In genomic region chr14:93430889-93431670, GRCh38 we compare ENCODE assay signal across 8 cellular contexts. TPM values are rescaled to one million over a fixed set of nuclear protein-coding genes. Genes with fewer than 3 reads are reported as not detected.
DNase-seq lines count a peak whose midpoint lies in the region; ATAC-seq and TF ChIP-seq lines count a peak whose summit lies in the region.

TSS of gene UNC79 (plus strand) at chr14:93430939. CDS start at chr14:93431030, 91 bp downstream.

- peaks cover 27% of the 10 kb centered on the region for H3K27me3 Mint-ChIP-seq in osteocyte (ENCODE audit: unreplicated experiment)

- H3K4me3 ChIP-seq in HAP-1, result no peak within 1 kb of the TSS; the same call in 1 of the 2 replicates
- H3K4me3 ChIP-seq in lower leg skin (ENCODE audit: low read depth, poor library complexity, severe bottlenecking), result no peak within 1 kb of the TSS

- 4 to 6% methylated on average over 30 to 35 of the region's 35 CpGs for WGBS in lower leg skin, 2 donors

- TF ChIP-seq CTCF in osteocyte (IDR thresholded peaks at IDR 0.05) (no peak), lower leg skin (IDR thresholded peaks at IDR 0.05) (no peak)

- H3K9me3 Mint-ChIP-seq in osteocyte (ENCODE audit: unreplicated experiment), result peaks cover 6% of the 10 kb centered on the region

- ATAC-seq in GM21576 (IDR thresholded peaks at IDR 0.05; ENCODE audit: unreplicated experiment) (no peak), HG02884 (IDR thresholded peaks at IDR 0.05; ENCODE audit: unreplicated experiment) (no peak)

- H3K9me3 ChIP-seq in HAP-1, result no peaks in the 10 kb centered on the region

- no peaks in the 10 kb centered on the region for H3K36me3 ChIP-seq in HAP-1 (replicated peaks)

- TF ChIP-seq POLR2A in erythroblast (IDR thresholded peaks at IDR 0.05; ENCODE audit: low read length) (no peak), lower leg skin (IDR thresholded peaks at IDR 0.05) (no peak)

- H3K4me1 Mint-ChIP-seq in osteocyte (ENCODE audit: unreplicated experiment), result peaks cover 3% of the 10 kb centered on the region

- in situ Hi-C loops in HAP-1 (cut with MboI; ENCODE audit: low sequenced_read_pairs), result no loop called here

- H3K36me3 Mint-ChIP-seq in osteocyte (ENCODE audit: unreplicated experiment), result no peaks in the 10 kb centered on the region

- intact Hi-C loops in lower leg skin (cut with DNase I; ENCODE audit: low total_unique reads), result no loop called here

- no peak within 1 kb of the TSS for H3K27ac Mint-ChIP-seq in osteocyte (ENCODE audit: unreplicated experiment)

- DNase-seq in HAP-1 (ENCODE audit: low spot score in 2 of 2), result peak; percentile 4 to 58
- peak; percentile 90 to 92 for DNase-seq in NCI-H526 (lab: John Stamatoyannopoulos, UW)
- peak; percentile 2 to 6 for DNase-seq in erythroblast (lab: John Stamatoyannopoulos, UW)
- DNase-seq in osteocyte (ENCODE audit: extremely low spot score, unreplicated experiment), result no peak
- no peak for DNase-seq in foreskin melanocyte
- DNase-seq in lower leg skin (ENCODE audit: low spot score in 2 of 2), result no peak

- H3K4me3 Mint-ChIP-seq in osteocyte (ENCODE audit: unreplicated experiment), result peak within 1 kb of the TSS; percentile 61

- H3K27me3 ChIP-seq in HAP-1 (ENCODE audit: low read depth), result peaks cover 31% of the 10 kb centered on the region

- H3K4me1 ChIP-seq in HAP-1, result no peaks in the 10 kb centered on the region

RNA-seq across cellular contexts. Expression of gene UNC79, which starts in this region (rescaled TPM):
- total RNA-seq in osteocyte (0.08 and 0.10 TPM in 2 replicates), lower leg skin (under 1 TPM in 2 of 4 donors, not detected in 2; 0.06 to 0.27 TPM)

Comparison
In these comparisons a context has a peak if more than half of its experiments do, and no peak if none do; other contexts are left out.
1. DNase-seq: peak in HAP-1 (2 of 2), NCI-H526 (2 of 2) and erythroblast (2 of 2); none in osteocyte (single experiment), foreskin melanocyte (single experiment) and lower leg skin (0 of 2).